Comparison of ENCODE assay signal across 4 cellular contexts in genomic region chr7:143757596-143757995, GRCh38. TPM values are rescaled to one million over a fixed set of nuclear protein-coding genes. Genes with fewer than 3 reads are reported as not detected.
"Had no signal": no experiment of that assay in that cellular context is flagged by ENCODE, and none has a peak within 500 bp of the region (broad histone marks: within the 10 kb centered on the region; RNA-seq: fewer than 3 reads in every experiment).

TSS of gene CTAGE6 (minus strand) at chr7:143757696. CDS start at chr7:143757658, 38 bp downstream.

RNA-seq across cellular contexts. Expression of gene CTAGE6, which starts in this region (rescaled TPM):
- total RNA-seq: HepG2, HT-29, HT1080 had no signal
- polyA plus RNA-seq: IgD-negative memory B cell had no signal
